ENCODE assay signal across 28 cellular contexts in the genomic region with DNA sequence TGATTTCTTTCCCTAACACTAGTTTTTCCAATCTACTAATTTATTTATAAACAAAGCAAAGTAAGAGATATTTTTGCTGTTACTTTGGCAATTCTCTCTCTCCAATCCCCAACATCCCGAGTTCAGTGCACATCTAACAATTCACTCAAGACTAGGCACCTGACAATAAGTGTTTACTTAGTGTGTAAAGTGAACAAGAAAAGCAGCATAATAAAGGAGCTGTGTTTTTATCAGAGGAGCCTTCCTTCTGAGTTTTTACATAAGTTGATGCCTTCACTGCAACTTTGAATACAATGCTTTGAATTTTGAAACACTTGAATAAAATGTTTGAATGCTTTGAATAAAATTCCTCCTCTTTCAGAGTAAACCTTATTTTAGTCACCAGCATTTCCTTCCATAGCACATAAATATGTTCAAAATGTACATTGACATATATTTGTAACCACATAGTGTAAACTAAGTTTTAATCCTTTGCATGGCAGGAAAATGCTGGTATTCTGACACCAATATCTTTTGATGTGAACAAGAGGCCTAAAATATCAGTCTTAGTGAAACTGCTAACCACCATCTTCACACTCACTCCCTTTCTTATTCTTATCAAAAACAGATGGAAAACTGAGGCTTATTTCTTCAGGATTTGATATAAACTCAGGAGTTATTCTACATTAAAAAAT. TPM values are rescaled to one million over a fixed set of nuclear protein-coding genes. Genes with fewer than 3 reads are reported as not detected.
DNase-seq lines count a peak whose midpoint lies in the region; ATAC-seq, FAIRE-seq and TF ChIP-seq lines count a peak whose summit lies in the region.
"Had no signal": no experiment of that assay in that cellular context is flagged by ENCODE, and none has a peak within 500 bp of the region (broad histone marks: within the 10 kb centered on the region; RNA-seq: fewer than 3 reads in every experiment).

No MANE protein-coding gene starts in this region.

- H3K9me3 ChIP-seq in adrenal gland (replicated peaks in 1 of 3) (no peaks in the 10 kb centered on the region), thyroid gland (no peaks in the 10 kb centered on the region), ascending aorta (no peaks in the 10 kb centered on the region)
- H3K9me3 ChIP-seq in naive thymus-derived CD4-positive, alpha-beta T cell (ENCODE audit: control insufficient read depth in 2 of 3, low read length in 3 of 3): no peaks in the 10 kb centered on the region
- H3K9me3 ChIP-seq: Caco-2, MG63 had no signal

- TF ChIP-seq POLR2A in adrenal gland (IDR thresholded peaks at IDR 0.05) (peak; percentile 19 to 58), thyroid gland (IDR thresholded peaks at IDR 0.05) (peak in 1 of 2 donors; percentile 4)

- H3K4ac ChIP-seq in mesendoderm (ENCODE audit: low read depth, low read length): no peak overlapping the region

- H4K5ac ChIP-seq in mesendoderm (ENCODE audit: low read length): no peak overlapping the region

- H3K79me1 ChIP-seq in mesendoderm (ENCODE audit: low read length): no peaks in the 10 kb centered on the region

- DNase-seq in D721Med (ENCODE audit: insufficient read length, low spot score) (no peak), adrenal gland (no peak), mesendoderm (no peak), thyroid gland (no peak), ascending aorta (ENCODE audit: low spot score in 2 of 2) (no peak)
- no peak for DNase-seq in naive thymus-derived CD4-positive, alpha-beta T cell
- DNase-seq: C1 segment of cervical spinal cord; Caco-2; CD8-positive, alpha-beta T cell; DMS 273 treated with DMSO at 0.1 percent for 48 hours; DMS79; EL; GDM1; KBM-7; MG63; NCI-H1105 treated with DMSO at 0.1 percent for 48 hours; NCI-H2029; NCI-H446; NCI-H524 treated with DMSO at 0.1 percent for 48 hours; NCI-H82; NK-92 treated with Interleukin-12 subunit alpha and Interleukin-12 subunit beta, amount 100 ng/mL, for 24 hours; PC-3 had no signal

- WGBS in adrenal gland, 4 donors: 68 to 84% (median 78%) methylated on average over 1 of the region's 1 CpG
- no CpG with 5 or more reads among the region's 1 CpG for whole genome bisulfite sequencing in mesendoderm (ENCODE audit: extremely low coverage, insufficient coverage, low lambda C conversion rate)
- 57 to 65% methylated on average over 1 of the region's 1 CpG for WGBS in thyroid gland, 2 donors

- intact Hi-C loops in adrenal gland (cut with DNase I) (loop anchor here in 1 of 2 donors (5.0 kb wide), 1 partner anchor 33 kb away; no protein-coding TSS in a partner anchor), thyroid gland (cut with DNase I) (no loop called here), ascending aorta (cut with DNase I) (no loop called here)
- intact Hi-C loops in naive thymus-derived CD4-positive, alpha-beta T cell (cut with micrococcal nuclease): no loop called here

- H3K27me3 Mint-ChIP-seq in naive thymus-derived CD4-positive, alpha-beta T cell: peaks cover 0 to 5% (median 4%) of the 10 kb centered on the region in 5 donors

- no peak overlapping the region for H2AK5ac ChIP-seq in mesendoderm (ENCODE audit: low read length)

- no peak overlapping the region for H3K27ac Mint-ChIP-seq in naive thymus-derived CD4-positive, alpha-beta T cell
- H3K27ac Mint-ChIP-seq: CD8-positive, alpha-beta T cell had no signal

- H3K9me3 Mint-ChIP-seq in naive thymus-derived CD4-positive, alpha-beta T cell: peaks cover 0 to 2% (median 0%) of the 10 kb centered on the region in 11 donors
- H3K9me3 Mint-ChIP-seq: CD8-positive, alpha-beta T cell had no signal

- no peak overlapping the region for H2BK15ac ChIP-seq in mesendoderm (replicated peaks; ENCODE audit: low read depth)

- H3K4me3 ChIP-seq in adrenal gland (peak overlapping the region in 1 of 4 donors; percentile 88), mesendoderm (ENCODE audit: low read length) (no peak overlapping the region), thyroid gland (replicated peaks in 1 of 3) (no peak overlapping the region), ascending aorta (no peak overlapping the region)
- H3K4me3 ChIP-seq in naive thymus-derived CD4-positive, alpha-beta T cell (ENCODE audit: low read length): no peak overlapping the region
- H3K4me3 ChIP-seq: MG63 had no signal

- no peak overlapping the region for H2BK120ac ChIP-seq in mesendoderm (ENCODE audit: low read depth, low read length)

- H3K23ac ChIP-seq in mesendoderm (ENCODE audit: low read length): no peak overlapping the region

- no peak overlapping the region for H3K56ac ChIP-seq in mesendoderm (ENCODE audit: low read length)

- FAIRE-seq in D721Med (lab: Jason Lieb, UNC): peak; percentile 51
- FAIRE-seq: GM12892, H54 had no signal

- no peak overlapping the region for H3K4me3 Mint-ChIP-seq in naive thymus-derived CD4-positive, alpha-beta T cell
- H3K4me3 Mint-ChIP-seq: CD8-positive, alpha-beta T cell had no signal

- H3K36me3 Mint-ChIP-seq in naive thymus-derived CD4-positive, alpha-beta T cell: no peaks in the 10 kb centered on the region
- H3K36me3 Mint-ChIP-seq: CD8-positive, alpha-beta T cell had no signal

- no peak for TF ChIP-seq CTCF in D721Med (IDR thresholded peaks at IDR 0.05; ENCODE audit: insufficient read depth, missing control alignments)
- no peak for TF ChIP-seq CTCF in adrenal gland (IDR thresholded peaks at IDR 0.05)
- TF ChIP-seq CTCF in thyroid gland (IDR thresholded peaks at IDR 0.05): no peak
- TF ChIP-seq CTCF in ascending aorta (IDR thresholded peaks at IDR 0.05): no peak

- POLR2A ChIA-PET in naive thymus-derived CD4-positive, alpha-beta T cell (lab: Charles Lee): no interaction called here

- no peak overlapping the region for H3K4me2 ChIP-seq in mesendoderm (ENCODE audit: low read length)

- ATAC-seq in HG02678 (IDR thresholded peaks at IDR 0.05; ENCODE audit: unreplicated experiment): no peak
- ATAC-seq in naive thymus-derived CD4-positive, alpha-beta T cell: no peak
- ATAC-seq in GM19328 (IDR thresholded peaks at IDR 0.05; ENCODE audit: unreplicated experiment): no peak
- ATAC-seq: CD8-positive, alpha-beta T cell; PC-3 had no signal

- CTCF ChIA-PET in naive thymus-derived CD4-positive, alpha-beta T cell (lab: Charles Lee): no interaction called here

- H3K36me3 ChIP-seq in adrenal gland (replicated peaks in 1 of 2): peaks cover 0 to 68% of the 10 kb centered on the region in 2 donors
- H3K36me3 ChIP-seq in mesendoderm (ENCODE audit: control insufficient read depth, insufficient read depth, low read length): no peaks in the 10 kb centered on the region
- peaks cover 61 to 65% of the 10 kb centered on the region in 2 donors for H3K36me3 ChIP-seq in thyroid gland
- peaks cover 48 to 66% of the 10 kb centered on the region in 2 donors for H3K36me3 ChIP-seq in ascending aorta
- H3K36me3 ChIP-seq in naive thymus-derived CD4-positive, alpha-beta T cell (ENCODE audit: control insufficient read depth in 2 of 3, insufficient read depth in 3 of 3, low read length in 3 of 3): no peaks in the 10 kb centered on the region
- H3K36me3 ChIP-seq: MG63 had no signal

- H3K27ac ChIP-seq in adrenal gland: peak overlapping the region in 3 of 5 donors; percentile 5 to 97 (median 55)
- no peak overlapping the region for H3K27ac ChIP-seq in mesendoderm (ENCODE audit: low read depth, low read length)
- peak overlapping the region in 2 of 3 donors; percentile 30 to 100 for H3K27ac ChIP-seq in thyroid gland
- no peak overlapping the region for H3K27ac ChIP-seq in ascending aorta
- H3K27ac ChIP-seq in naive thymus-derived CD4-positive, alpha-beta T cell (ENCODE audit: low read depth, low read length): no peak overlapping the region

- peak overlapping the region; percentile 68 for H3K18ac ChIP-seq in mesendoderm (ENCODE audit: low read length)

- no peak overlapping the region for H4K8ac ChIP-seq in mesendoderm (ENCODE audit: low read depth, low read length)

- H3K9ac ChIP-seq in mesendoderm (ENCODE audit: low read length): no peak overlapping the region

- no peak overlapping the region for H2BK5ac ChIP-seq in mesendoderm (ENCODE audit: low read length)

- no peaks in the 10 kb centered on the region for H3K27me3 ChIP-seq in adrenal gland
- no peaks in the 10 kb centered on the region for H3K27me3 ChIP-seq in mesendoderm (ENCODE audit: insufficient read depth, low read length, poor library complexity)
- no peaks in the 10 kb centered on the region for H3K27me3 ChIP-seq in thyroid gland
- no peaks in the 10 kb centered on the region for H3K27me3 ChIP-seq in ascending aorta
- no peaks in the 10 kb centered on the region for H3K27me3 ChIP-seq in naive thymus-derived CD4-positive, alpha-beta T cell (ENCODE audit: control insufficient read depth in 2 of 2, insufficient read depth in 2 of 2, low read length in 2 of 2)
- H3K27me3 ChIP-seq: MG63 had no signal

- H3K4me1 ChIP-seq in adrenal gland (replicated peaks in 1 of 2): peaks cover 26 to 59% of the 10 kb centered on the region in 2 donors
- H3K4me1 ChIP-seq in mesendoderm (ENCODE audit: control insufficient read depth, low read depth, low read length): no peaks in the 10 kb centered on the region
- peaks cover 10 to 55% of the 10 kb centered on the region in 2 donors for H3K4me1 ChIP-seq in thyroid gland
- peaks cover 4 to 33% of the 10 kb centered on the region in 2 donors for H3K4me1 ChIP-seq in ascending aorta
- H3K4me1 ChIP-seq in naive thymus-derived CD4-positive, alpha-beta T cell (ENCODE audit: control insufficient read depth in 2 of 2, insufficient read depth in 2 of 2, low read length in 2 of 2): no peaks in the 10 kb centered on the region
- H3K4me1 ChIP-seq: Caco-2 had no signal

- H3K79me2 ChIP-seq in mesendoderm (ENCODE audit: control insufficient read depth, insufficient read depth, low read length): no peaks in the 10 kb centered on the region

- H3K4me1 Mint-ChIP-seq in naive thymus-derived CD4-positive, alpha-beta T cell: no peaks in the 10 kb centered on the region

RNA-seq across cellular contexts. Expression of a gene that starts 11.4 kb away (rescaled TPM):
- total RNA-seq in adrenal gland (100 to 1,000 TPM; 211 to 690 (median 445) TPM), thyroid gland (100 to 1,000 TPM in 3 of 4 donors, 10 to 100 TPM in 1; 37.9 to 453 (median 141) TPM), ascending aorta (227 TPM)
- 100 to 1,000 TPM in 1 of 3 donors, 10 to 100 TPM in 2; 79.4 to 323 (median 82.0) TPM for polyA plus RNA-seq in adrenal gland
- 0.06 TPM for polyA plus RNA-seq in mesendoderm (2013, experiment 1 of 2)
- 0.07 TPM for polyA plus RNA-seq in mesendoderm (2013, experiment 2 of 2)
- 1 to 10 TPM in 2 of 5 experiments, under 1 TPM in 1, not detected in 2; 0.62 to 3.6 (median 1.2) TPM for total RNA-seq in naive thymus-derived CD4-positive, alpha-beta T cell
- polyA plus RNA-seq in naive thymus-derived CD4-positive, alpha-beta T cell: not detected
- total RNA-seq: A673; CD8-positive, alpha-beta T cell; HT1080 had no signal

Comparison
In these comparisons a context has a peak if more than half of its experiments do, and no peak if none do; other contexts are left out.
1. H3K27ac ChIP-seq: peak in adrenal gland (3 of 5) and thyroid gland (2 of 3); none in mesendoderm (single experiment), ascending aorta (0 of 2) and naive thymus-derived CD4-positive, alpha-beta T cell (single experiment).
2. RNA of a gene that starts 11.4 kb away (total RNA-seq): 211 to 690 TPM in adrenal gland, 227 TPM in ascending aorta (single experiment) and 37.9 to 453 TPM in thyroid gland; 0.62 to 3.6 TPM in naive thymus-derived CD4-positive, alpha-beta T cell; every median in the first group is over 4 times any median in the second.